Comparison of ENCODE assay signal across 36 cellular contexts in genomic region chr2:160889439-160889838, GRCh38.
"Had no signal": no experiment of that assay in that cellular context is flagged by ENCODE, and none has a peak within 500 bp of the region (broad histone marks: within the 10 kb centered on the region; RNA-seq: fewer than 3 reads in every experiment).

No MANE protein-coding gene starts in this region.

- H3K27me3 ChIP-seq: ascending aorta, cardiac muscle cell had no signal

- H3K4me3 Mint-ChIP-seq: activated B cell treated with CpG ODN at 0.5 μM for 24 hours; activated CD4-positive, alpha-beta memory T cell treated with anti-CD3 and anti-CD28 coated beads for 36 hours; activated CD4-positive, alpha-beta T cell treated with anti-CD3 and anti-CD28 coated beads, Interleukin-2, amount 10 ng/mL, durations not matched to agents 24 days and 14 days; activated CD8-positive, alpha-beta T cell treated with anti-CD3 and anti-CD28 coated beads for 36 hours; activated naive CD4-positive, alpha-beta T cell treated with anti-CD3 and anti-CD28 coated beads, Interleukin-2, amount 10 ng/mL, durations not matched to agents 7 days and 5 days; activated naive CD4-positive, alpha-beta T cell treated with anti-CD3 and anti-CD28 coated beads, Interleukin-2, amount 50 U/mL, for 24 hours; activated naive CD8-positive, alpha-beta T cell; activated naive CD8-positive, alpha-beta T cell treated with anti-CD3 and anti-CD28 coated beads, Interleukin-2, amount 10 ng/mL, durations not matched to agents 7 days and 5 days; activated naive CD8-positive, alpha-beta T cell treated with anti-CD3 and anti-CD28 coated beads, Interleukin-2, amount 50 U/mL, for 24 hours; activated T-cell treated with anti-CD3 and anti-CD28 coated beads, Interleukin-2, amount 50 U/mL, for 24 hours; brain; central memory CD8-positive, alpha-beta T cell; T-helper 1 cell treated with Interleukin-12 subunit alpha and Interleukin-12 subunit beta and Interleukin-4 antibody, amounts not matched to agents 30 μg/mL and 1 μg/mL, for 36 hours; T-helper 2 cell treated with Interferon-gamma antibody and Interleukin-4, amounts not matched to agents 5 μg/mL and 100 μg/mL, for 36 hours had no signal

- H3K4me3 ChIP-seq: ascending aorta, cardiac muscle cell had no signal

- H3K9me3 Mint-ChIP-seq: activated B cell treated with CpG ODN at 0.5 μM for 24 hours; activated CD4-positive, alpha-beta memory T cell treated with anti-CD3 and anti-CD28 coated beads for 36 hours; activated CD4-positive, alpha-beta T cell treated with anti-CD3 and anti-CD28 coated beads, Interleukin-2, amount 10 ng/mL, durations not matched to agents 24 days and 14 days; activated CD8-positive, alpha-beta T cell treated with anti-CD3 and anti-CD28 coated beads for 36 hours; activated naive CD4-positive, alpha-beta T cell treated with anti-CD3 and anti-CD28 coated beads, Interleukin-2, amount 10 ng/mL, durations not matched to agents 7 days and 5 days; activated naive CD4-positive, alpha-beta T cell treated with anti-CD3 and anti-CD28 coated beads, Interleukin-2, amount 50 U/mL, for 24 hours; activated naive CD8-positive, alpha-beta T cell treated with anti-CD3 and anti-CD28 coated beads, Interleukin-2, amount 50 U/mL, for 24 hours; activated T-cell treated with anti-CD3 and anti-CD28 coated beads, Interleukin-2, amount 50 U/mL, for 24 hours; activated T-helper 2 cell treated with anti-CD3 and anti-CD28 coated beads, Interferon-gamma antibody, Interleukin-2, Interleukin-4, amounts not matched to agents 10 μg/mL and 5 μg/mL and 100 μg/mL, durations not matched to agents 14 hours and 24 hours and 36 hours; brain; central memory CD8-positive, alpha-beta T cell; T-helper 1 cell treated with Interleukin-12 subunit alpha and Interleukin-12 subunit beta and Interleukin-4 antibody, amounts not matched to agents 30 μg/mL and 1 μg/mL, for 36 hours; T-helper 2 cell treated with Interferon-gamma antibody and Interleukin-4, amounts not matched to agents 5 μg/mL and 100 μg/mL, for 36 hours had no signal

- H3K36me3 Mint-ChIP-seq: activated CD4-positive, alpha-beta memory T cell treated with anti-CD3 and anti-CD28 coated beads for 36 hours; activated naive CD4-positive, alpha-beta T cell treated with anti-CD3 and anti-CD28 coated beads, Interleukin-2, amount 10 ng/mL, durations not matched to agents 7 days and 5 days; activated naive CD4-positive, alpha-beta T cell treated with anti-CD3 and anti-CD28 coated beads, Interleukin-2, amount 50 U/mL, for 24 hours; activated naive CD8-positive, alpha-beta T cell; activated naive CD8-positive, alpha-beta T cell treated with anti-CD3 and anti-CD28 coated beads, Interleukin-2, amount 10 ng/mL, durations not matched to agents 7 days and 5 days; brain had no signal

- H3K27ac Mint-ChIP-seq: activated B cell treated with CpG ODN at 0.5 μM for 24 hours; activated CD4-positive, alpha-beta memory T cell treated with anti-CD3 and anti-CD28 coated beads for 36 hours; activated CD4-positive, alpha-beta T cell treated with anti-CD3 and anti-CD28 coated beads, Interleukin-2, amount 10 ng/mL, durations not matched to agents 24 days and 14 days; activated CD8-positive, alpha-beta T cell treated with anti-CD3 and anti-CD28 coated beads for 36 hours; activated naive CD4-positive, alpha-beta T cell treated with anti-CD3 and anti-CD28 coated beads, Interleukin-2, amount 10 ng/mL, durations not matched to agents 7 days and 5 days; activated naive CD4-positive, alpha-beta T cell treated with anti-CD3 and anti-CD28 coated beads, Interleukin-2, amount 50 U/mL, for 24 hours; activated naive CD8-positive, alpha-beta T cell; activated naive CD8-positive, alpha-beta T cell treated with anti-CD3 and anti-CD28 coated beads, Interleukin-2, amount 10 ng/mL, durations not matched to agents 7 days and 5 days; activated naive CD8-positive, alpha-beta T cell treated with anti-CD3 and anti-CD28 coated beads, Interleukin-2, amount 50 U/mL, for 24 hours; activated T-cell treated with anti-CD3 and anti-CD28 coated beads, Interleukin-2, amount 50 U/mL, for 24 hours; activated T-helper 2 cell treated with anti-CD3 and anti-CD28 coated beads, Interferon-gamma antibody, Interleukin-2, Interleukin-4, amounts not matched to agents 10 μg/mL and 5 μg/mL and 100 μg/mL, durations not matched to agents 14 hours and 24 hours and 36 hours; brain; T-helper 1 cell treated with Interleukin-12 subunit alpha and Interleukin-12 subunit beta and Interleukin-4 antibody, amounts not matched to agents 30 μg/mL and 1 μg/mL, for 36 hours; T-helper 2 cell treated with Interferon-gamma antibody and Interleukin-4, amounts not matched to agents 5 μg/mL and 100 μg/mL, for 36 hours had no signal

- H3K4me1 Mint-ChIP-seq: activated B cell treated with CpG ODN at 0.5 μM for 24 hours; activated CD4-positive, alpha-beta T cell treated with anti-CD3 and anti-CD28 coated beads, Interleukin-2, amount 10 ng/mL, durations not matched to agents 24 days and 14 days; activated naive CD4-positive, alpha-beta T cell treated with anti-CD3 and anti-CD28 coated beads, Interleukin-2, amount 10 ng/mL, durations not matched to agents 7 days and 5 days; activated naive CD4-positive, alpha-beta T cell treated with anti-CD3 and anti-CD28 coated beads, Interleukin-2, amount 50 U/mL, for 24 hours; activated naive CD8-positive, alpha-beta T cell treated with anti-CD3 and anti-CD28 coated beads, Interleukin-2, amount 10 ng/mL, durations not matched to agents 7 days and 5 days; activated naive CD8-positive, alpha-beta T cell treated with anti-CD3 and anti-CD28 coated beads, Interleukin-2, amount 50 U/mL, for 24 hours; brain; central memory CD8-positive, alpha-beta T cell had no signal

- H3K4me1 ChIP-seq: ascending aorta had no signal

- H3K36me3 ChIP-seq: ascending aorta, cardiac muscle cell had no signal

- FAIRE-seq: bronchial epithelial cell, TTC549 had no signal

- ATAC-seq: activated CD8-positive, alpha-beta T cell treated with anti-CD3 and anti-CD28 coated beads for 36 hours; activated naive CD8-positive, alpha-beta T cell treated with anti-CD3 and anti-CD28 coated beads, Interleukin-2, amount 50 U/mL, for 24 hours had no signal

- H3K9me3 ChIP-seq: ascending aorta had no signal

- DNase-seq: activated B cell treated with CpG ODN at 0.5 μM for 24 hours; activated CD4-positive, alpha-beta memory T cell treated with anti-CD3 and anti-CD28 coated beads for 36 hours; activated CD4-positive, alpha-beta T cell treated with anti-CD3 and anti-CD28 coated beads for 4 hours; activated CD4-positive, alpha-beta T cell treated with anti-CD3 and anti-CD28 coated beads, Interleukin-2, amount 10 ng/mL, durations not matched to agents 24 days and 14 days; activated CD4-positive, alpha-beta T cell treated with anti-CD3 and anti-CD28 coated beads, Interleukin-2, amount 50 U/mL, for 1 hour; activated CD4-positive, alpha-beta T cell treated with anti-CD3 and anti-CD28 coated beads, Interleukin-2, amount 50 U/mL, for 4 hours; activated CD4-positive, CD25-positive, alpha-beta regulatory T cell treated with anti-CD3 and anti-CD28 coated beads, Interleukin-2, amount 50 U/mL, for 72 hours; activated CD8-positive, alpha-beta memory T cell treated with anti-CD3 and anti-CD28 coated beads, Interleukin-2, amount 50 U/mL, for 4 hours; activated CD8-positive, alpha-beta T cell treated with anti-CD3 and anti-CD28 coated beads for 36 hours; activated effector memory CD4-positive, alpha-beta T cell treated with Interleukin-2 at 50 U/mL for 16 hours; activated gamma-delta T cell; activated naive CD4-positive, alpha-beta T cell treated with anti-CD3 and anti-CD28 coated beads, Interleukin-2, amount 10 ng/mL, durations not matched to agents 7 days and 5 days; activated naive CD4-positive, alpha-beta T cell treated with Interleukin-2 at 50 U/mL for 16 hours; activated naive CD8-positive, alpha-beta T cell treated with anti-CD3 and anti-CD28 coated beads, Interleukin-2, amount 10 ng/mL, durations not matched to agents 7 days and 5 days; activated naive CD8-positive, alpha-beta T cell treated with anti-CD3 and anti-CD28 coated beads, Interleukin-2, amount 50 U/mL, for 24 hours; activated T-cell treated with anti-CD3 and anti-CD28 coated beads, Interleukin-2, amount 50 U/mL, for 24 hours; activated T-cell treated with anti-CD3 and anti-CD28 coated beads, Interleukin-2, amount 50 U/mL, for 48 hours; amygdala; anterior cingulate cortex; caudate nucleus; cerebellar nuclear complex; T-helper 1 cell; T-helper 2 cell; T-helper 9 cell had no signal

- H3K27ac ChIP-seq: ascending aorta, cardiac muscle cell, VCaP had no signal

- H3K27me3 Mint-ChIP-seq: activated CD4-positive, alpha-beta memory T cell treated with anti-CD3 and anti-CD28 coated beads for 36 hours; activated CD4-positive, alpha-beta T cell treated with anti-CD3 and anti-CD28 coated beads, Interleukin-2, amount 10 ng/mL, durations not matched to agents 24 days and 14 days; activated naive CD4-positive, alpha-beta T cell treated with anti-CD3 and anti-CD28 coated beads, Interleukin-2, amount 10 ng/mL, durations not matched to agents 7 days and 5 days; activated naive CD4-positive, alpha-beta T cell treated with anti-CD3 and anti-CD28 coated beads, Interleukin-2, amount 50 U/mL, for 24 hours; activated naive CD8-positive, alpha-beta T cell; activated naive CD8-positive, alpha-beta T cell treated with anti-CD3 and anti-CD28 coated beads, Interleukin-2, amount 10 ng/mL, durations not matched to agents 7 days and 5 days; activated naive CD8-positive, alpha-beta T cell treated with anti-CD3 and anti-CD28 coated beads, Interleukin-2, amount 50 U/mL, for 24 hours; activated T-cell treated with anti-CD3 and anti-CD28 coated beads, Interleukin-2, amount 50 U/mL, for 24 hours; brain; central memory CD8-positive, alpha-beta T cell had no signal
